Comparison of ENCODE assay signal across 1 cellular context in genomic region chr11:62601364-62602140, GRCh38.
A peak's percentile ranks its signal among the peaks of the same experiment; 100 is the strongest.
TF ChIP-seq lines count a peak whose summit lies in the region.

Gene MTA2 (minus strand): TSS chr11:62601865. CDS start chr11:62601450, 415 bp downstream.

TF ChIP-seq in HepG2, 621 proteins besides CTCF, POLR2A, EP300 and RAD21 (continued from another document and continues in another):
- TF ChIP-seq AFF4 (CRISPR knock-in tag; IDR thresholded peaks at IDR 0.05) (peak; percentile 67; the same call in 1 of the 2 replicates), ZNF224 (CRISPR knock-in tag; IDR thresholded peaks at IDR 0.05) (peak; percentile 96), AKNA (CRISPR knock-in tag; IDR thresholded peaks at IDR 0.05; ENCODE audit: borderline replicate concordance) (no peak), ZKSCAN5 (CRISPR knock-in tag; IDR thresholded peaks at IDR 0.05) (no peak), ATF3 (CRISPR knock-in tag; IDR thresholded peaks at IDR 0.05) (0 out of 2 replicates have a peak, but pooled peaks have one; percentile 14), ZNF362 (CRISPR knock-in tag; IDR thresholded peaks at IDR 0.05; ENCODE audit: borderline replicate concordance) (no peak), ZC3H4 (CRISPR knock-in tag; IDR thresholded peaks at IDR 0.05; ENCODE audit: borderline replicate concordance) (no peak), ZNF670 (CRISPR knock-in tag; IDR thresholded peaks at IDR 0.05; ENCODE audit: borderline replicate concordance) (peak; percentile 84; the same call in 1 of the 2 replicates), NRL (CRISPR knock-in tag; IDR thresholded peaks at IDR 0.05; ENCODE audit: borderline replicate concordance) (peak; percentile 34; the same call in 1 of the 2 replicates), ZNF326 (CRISPR knock-in tag; IDR thresholded peaks at IDR 0.05; ENCODE audit: borderline replicate concordance) (no peak), ZNF720 (CRISPR knock-in tag; IDR thresholded peaks at IDR 0.05) (no peak), FOXP1 (IDR thresholded peaks at IDR 0.05) (no peak), FOXP1 (CRISPR knock-in tag; IDR thresholded peaks at IDR 0.05) (no peak), HHEX (CRISPR knock-in tag; IDR thresholded peaks at IDR 0.05) (no peak), ZNF124 (CRISPR knock-in tag; IDR thresholded peaks at IDR 0.05) (peak; percentile 18; the same call in 1 of the 2 replicates), NFAT5 (CRISPR knock-in tag; IDR thresholded peaks at IDR 0.05) (no peak; the same call in 1 of the 2 replicates), NFKB2 (CRISPR knock-in tag; IDR thresholded peaks at IDR 0.05; ENCODE audit: borderline replicate concordance) (no peak; the same call in 1 of the 2 replicates), ZNF430 (CRISPR knock-in tag; IDR thresholded peaks at IDR 0.05) (peak; percentile 75; the same call in 1 of the 2 replicates), TBX2 (CRISPR knock-in tag; IDR thresholded peaks at IDR 0.05; ENCODE audit: borderline replicate concordance) (peak; percentile 44; the same call in 1 of the 2 replicates), CBX2 (IDR thresholded peaks at IDR 0.05; ENCODE audit: low read depth, low read length) (no peak), CBX2 (CRISPR knock-in tag; IDR thresholded peaks at IDR 0.05; ENCODE audit: low read depth) (0 out of 2 replicates have a peak, but pooled peaks have one; percentile 9), ZNF660 (CRISPR knock-in tag; IDR thresholded peaks at IDR 0.05; ENCODE audit: borderline replicate concordance, low read depth) (no peak), GLI4 (CRISPR knock-in tag; IDR thresholded peaks at IDR 0.05; ENCODE audit: borderline replicate concordance) (peak; percentile 36; the same call in 1 of the 2 replicates), GATA4 (IDR thresholded peaks at IDR 0.05; ENCODE audit: borderline replicate concordance, low read depth) (no peak), ZNF18 (CRISPR knock-in tag; IDR thresholded peaks at IDR 0.05; ENCODE audit: insufficient replicate concordance) (peak; percentile 56), ZNF605 (CRISPR knock-in tag; IDR thresholded peaks at IDR 0.05) (0 out of 2 replicates have a peak, but pooled peaks have one; percentile 75), HDAC2 (CRISPR knock-in tag; IDR thresholded peaks at IDR 0.05) (peak; percentile 43; the same call in 1 of the 2 replicates), ZFYVE20 (CRISPR knock-in tag; IDR thresholded peaks at IDR 0.05; ENCODE audit: borderline replicate concordance, low read depth) (peak; percentile 71; the same call in 1 of the 2 replicates), SMARCC2 (IDR thresholded peaks at IDR 0.05) (no peak), ZNF280B (CRISPR knock-in tag; IDR thresholded peaks at IDR 0.05; ENCODE audit: borderline replicate concordance) (peak; percentile 26; the same call in 1 of the 2 replicates), ZNF468 (CRISPR knock-in tag; IDR thresholded peaks at IDR 0.05) (no peak), ZNF546 (CRISPR knock-in tag; conservative IDR thresholded peaks at IDR 0.05) (peak; percentile 30; the same call in 1 of the 2 replicates), TMF1 (CRISPR knock-in tag; IDR thresholded peaks at IDR 0.05; ENCODE audit: low read depth) (no peak)
